ENCODE assay signal across 35 cellular contexts in genomic region chr18:77340815-77341214, GRCh38.
"Had no signal": no experiment of that assay in that cellular context is flagged by ENCODE, and none has a peak within 500 bp of the region (broad histone marks: within the 10 kb centered on the region; RNA-seq: fewer than 3 reads in every experiment).

No MANE protein-coding gene starts in this region.

- H3K27me3 ChIP-seq: MG63 had no signal

- H3K27ac ChIP-seq: KMS-11 had no signal

- H3K9ac ChIP-seq: KMS-11 had no signal

- H3K4me2 ChIP-seq: KMS-11 had no signal

- H3K4me3 ChIP-seq: MG63 had no signal

- DNase-seq: Karpas-422, Kasumi-1, KG1, MG63, MM.1S, MV-4-11, NCI-H1092, NCI-H1092 treated with DMSO at 0.1 percent for 48 hours, NCI-H1105, NCI-H1105 treated with DMSO at 0.1 percent for 48 hours, NCI-H1417, NCI-H1417 treated with DMSO at 0.1 percent for 48 hours, NCI-H1436, NCI-H1436 treated with DMSO at 0.1 percent for 48 hours, NCI-H146, NCI-H1694, NCI-H1694 treated with DMSO at 0.1 percent for 48 hours, NCI-H187, NCI-H187 treated with DMSO at 0.1 percent for 48 hours, NCI-H1930, NCI-H2029, NCI-H2029 treated with DMSO at 0.1 percent for 48 hours, NCI-H2081, NCI-H2081 treated with DMSO at 0.1 percent for 48 hours, NCI-H2107, NCI-H2171, NCI-H2171 treated with DMSO at 0.1 percent for 48 hours, NCI-H2227 treated with DMSO at 0.1 percent for 48 hours, NCI-H226, NCI-H345, NCI-H446, NCI-H446 treated with DMSO at 0.1 percent for 48 hours, NCI-H510A, NCI-H510A treated with DMSO at 0.1 percent for 48 hours had no signal

- H3K36me3 ChIP-seq: MG63 had no signal

- H3K9me3 ChIP-seq: MG63 had no signal
